ENCODE assay signal across 8 cellular contexts in genomic region chr11:63837719-63838118, GRCh38. TPM values are rescaled to one million over a fixed set of nuclear protein-coding genes. Genes with fewer than 3 reads are reported as not detected.
A peak's percentile ranks its signal among the peaks of the same experiment; 100 is the strongest.
DNase-seq lines count a peak whose midpoint lies in the region; ATAC-seq and TF ChIP-seq lines count a peak whose summit lies in the region.

No MANE protein-coding gene starts in this region.

- ATAC-seq in GM18520 (IDR thresholded peaks at IDR 0.05; ENCODE audit: unreplicated experiment): no peak
- no peak for ATAC-seq in GM18907 (IDR thresholded peaks at IDR 0.05; ENCODE audit: unreplicated experiment)
- no peak for ATAC-seq in HG02642 (IDR thresholded peaks at IDR 0.05; ENCODE audit: poor library complexity, unreplicated experiment)

- peak overlapping the region; percentile 34 for H2AFZ ChIP-seq in ACC112 (ENCODE audit: low read length, unreplicated experiment)

- H3K9me3 ChIP-seq in ascending aorta (no peaks in the 10 kb centered on the region), muscle layer of colon (ENCODE audit: low read length) (no peaks in the 10 kb centered on the region)

- intact Hi-C loops in ascending aorta (cut with DNase I): loop anchor here (1.0 to 5.0 kb wide), 8 partner anchors 24 to 311 kb away; partner anchors contain the start of genes NAA40, SPINDOC and ZFTA

- H3K36me3 ChIP-seq in ACC112 (ENCODE audit: insufficient read depth, low read length): no peaks in the 10 kb centered on the region
- H3K36me3 ChIP-seq in ascending aorta: peaks cover 0 to 5% of the 10 kb centered on the region in 2 donors
- H3K36me3 ChIP-seq in muscle layer of colon (ENCODE audit: insufficient read depth, low read length): peaks cover 15% of the 10 kb centered on the region

- in situ Hi-C loops in KBM-7 (cut with MboI; ENCODE audit: low pct_unique_long_range_greater_than_20kb, low sequenced_read_pairs): no loop called here

- no peaks in the 10 kb centered on the region for H3K27me3 ChIP-seq in ACC112 (ENCODE audit: insufficient read depth, low read length)
- no peaks in the 10 kb centered on the region for H3K27me3 ChIP-seq in ascending aorta
- no peaks in the 10 kb centered on the region for H3K27me3 ChIP-seq in muscle layer of colon (ENCODE audit: control insufficient read depth in 1 of 2, insufficient read depth in 2 of 2, low read length in 2 of 2)

- H3K9ac ChIP-seq in muscle layer of colon (ENCODE audit: low read length): peak overlapping the region; percentile 1

- H3K79me2 ChIP-seq in ACC112 (ENCODE audit: control insufficient read depth, insufficient read depth, low read length, unreplicated experiment): peaks cover 34% of the 10 kb centered on the region

- no peak overlapping the region for H3K27ac ChIP-seq in ACC112 (ENCODE audit: low read depth, low read length)
- peak overlapping the region; percentile 81 to 83 for H3K27ac ChIP-seq in ascending aorta
- H3K27ac ChIP-seq in muscle layer of colon (ENCODE audit: low read depth, low read length): peak overlapping the region; percentile 66

- peak; percentile 46 for DNase-seq in KBM-7
- DNase-seq in ascending aorta (ENCODE audit: low spot score in 2 of 2): no peak
- DNase-seq in midbrain (lab: John Stamatoyannopoulos, UW): no peak

- H3K4me3 ChIP-seq in ACC112 (ENCODE audit: low read depth, low read length) (no peak overlapping the region), ascending aorta (peak overlapping the region in 1 of 2 donors; percentile 93), muscle layer of colon (ENCODE audit: low read depth in 1 of 2, low read length in 2 of 2) (peak overlapping the region in 1 of 2 donors; percentile 28)

- TF ChIP-seq CTCF in ascending aorta (IDR thresholded peaks at IDR 0.05): no peak

- H3K4me1 ChIP-seq in ACC112 (ENCODE audit: control insufficient read depth, insufficient read depth, low read length, unreplicated experiment) (peaks cover 18% of the 10 kb centered on the region), ascending aorta (peaks cover 7 to 38% of the 10 kb centered on the region in 2 donors), muscle layer of colon (ENCODE audit: insufficient read depth, low read length) (peaks cover 34% of the 10 kb centered on the region)

RNA-seq across cellular contexts. Expression of gene MARK2, which starts 1.2 kb away (rescaled TPM):
- 45.7 TPM for total RNA-seq in ascending aorta

RNA-seq across cellular contexts. Expression of gene SPINDOC, which starts 24.5 kb away (rescaled TPM):
- total RNA-seq in ascending aorta: 5.0 TPM
